In the genomic region with DNA sequence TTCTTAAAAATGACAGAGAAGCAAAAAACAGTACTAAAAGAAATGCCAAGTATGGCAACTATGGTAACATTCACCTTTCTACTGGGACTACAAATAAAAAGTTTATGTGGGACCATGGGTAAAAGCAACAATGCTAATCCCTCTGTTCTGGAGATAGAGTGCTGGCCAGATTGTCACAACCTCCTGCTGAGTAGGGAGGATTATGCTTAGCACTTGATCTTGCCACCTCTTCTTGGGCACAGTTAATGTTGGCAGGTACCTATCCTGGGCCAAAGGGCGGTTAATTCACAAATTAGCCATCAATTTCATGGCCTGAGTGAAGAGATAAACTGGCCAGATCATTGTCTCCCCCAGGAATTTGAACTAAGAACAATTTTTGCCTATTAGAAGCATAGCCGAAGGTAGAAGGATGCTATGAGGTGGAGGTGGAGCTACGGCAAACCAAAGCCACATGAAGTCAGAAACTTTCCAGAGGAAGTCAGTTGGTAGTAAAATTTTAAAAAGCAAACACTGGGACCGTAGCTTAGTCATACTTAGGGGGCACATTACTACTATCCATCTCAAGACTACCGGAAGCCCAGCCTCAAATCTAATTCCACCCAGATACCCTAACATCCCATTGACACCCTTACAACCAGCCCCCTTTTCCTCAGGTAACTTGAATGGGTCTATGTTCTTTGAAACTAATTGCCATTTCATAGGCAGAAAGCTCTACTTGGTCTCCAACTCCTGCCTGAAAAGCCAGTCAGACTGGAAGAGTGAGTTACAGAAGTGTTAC, we compare ENCODE assay signal across 8 cellular contexts. TPM values are rescaled to one million over a fixed set of nuclear protein-coding genes. Genes with fewer than 3 reads are reported as not detected.
DNase-seq lines count a peak whose midpoint lies in the region; ATAC-seq, FAIRE-seq and TF ChIP-seq lines count a peak whose summit lies in the region.

No MANE protein-coding gene starts in this region.

- H3K9me3 ChIP-seq in A549 (no peaks in the 10 kb centered on the region), endocrine pancreas (ENCODE audit: control insufficient read depth, low read length) (no peaks in the 10 kb centered on the region), testis (no peaks in the 10 kb centered on the region)

- 0 out of 3 replicates have a peak overlapping the region, but pooled peaks have one; percentile 0 for H3K4me3 ChIP-seq in A549
- H3K4me3 ChIP-seq in endocrine pancreas (ENCODE audit: control insufficient read depth, insufficient read depth, low read length) = peak overlapping the region; percentile 32
- H3K4me3 ChIP-seq in testis = no peak overlapping the region

- H3K27me3 ChIP-seq in endocrine pancreas (ENCODE audit: control insufficient read depth, insufficient read depth, low read length) = no peaks in the 10 kb centered on the region
- no peaks in the 10 kb centered on the region for H3K27me3 ChIP-seq in testis

- DNase-seq in A549 (ENCODE audit: low read depth in 1 of 2, low spot score in 1 of 2) (peak in 1 of 2 experiments; percentile 26), T-cell (peak in 23 of 34 experiments; percentile 9 to 41 (median 23)), testis (no peak), left cardiac atrium (no peak)
- peak; percentile 4 to 14 for DNase-seq in stimulated activated CD8-positive, alpha-beta memory T cell treated with anti-CD3 and anti-CD28 coated beads, Interleukin-15, amount 100 ng/mL, for 48 hours (ENCODE audit: low read depth in 2 of 2)

- peaks cover 57 to 61% (median 59%) of the 10 kb centered on the region in 3 donors for H3K4me1 Mint-ChIP-seq in T-cell

- no peak for FAIRE-seq in A549 (lab: Jason Lieb, UNC)

- H3K36me3 ChIP-seq in endocrine pancreas (ENCODE audit: control insufficient read depth, insufficient read depth, low read length) (no peaks in the 10 kb centered on the region), testis (ENCODE audit: low read depth, missing control alignments) (no peaks in the 10 kb centered on the region)

- H3K4me3 Mint-ChIP-seq in T-cell = peak overlapping the region; percentile 63 to 90 (median 87)

- intact Hi-C loops in testis (cut with DNase I; ENCODE audit: low total_unique reads) = no loop called here
- intact Hi-C loops in left cardiac atrium (cut with DNase I) = no loop called here

- peak overlapping the region; percentile 92 to 97 for H3K27ac Mint-ChIP-seq in T-cell

- no peak for TF ChIP-seq RAD21 in A549 (conservative IDR thresholded peaks at IDR 0.05 in 1 of 2, IDR thresholded peaks at IDR 0.05 in 1 of 2)

- CTCF ChIA-PET in A549 (lab: Yijun Ruan, JAX) = no interaction called here
- CTCF ChIA-PET in T-cell (lab: Charles Lee) = interaction anchor here (0.5 to 1.4 kb wide), 7 partner anchors 38 to 1594 kb away, joined by 3 to 6 read pairs (median 3); partner anchors contain the start of genes F5 (in 1 of the 2) and PRRC2C (in 1 of the 2)

- peak overlapping the region; percentile 76 for H3K4me2 ChIP-seq in A549

- H3K4me1 ChIP-seq in A549 (peaks cover 22% of the 10 kb centered on the region), endocrine pancreas (ENCODE audit: control insufficient read depth, insufficient read depth, low read length) (peaks cover 15% of the 10 kb centered on the region), testis (peaks cover 9% of the 10 kb centered on the region)

- no peaks in the 10 kb centered on the region for H3K9me3 Mint-ChIP-seq in T-cell

- no peak for TF ChIP-seq EP300 in A549 (IDR thresholded peaks at IDR 0.05)

- POLR2A ChIA-PET in A549 (lab: Yijun Ruan, JAX) = no interaction called here
- POLR2A ChIA-PET in T-cell (lab: Charles Lee) = interaction anchor here (0.6 to 0.8 kb wide), 2 partner anchors 18 to 185 kb away, joined by 3 to 5 read pairs; no protein-coding TSS in a partner anchor

- TF ChIP-seq POLR2A in A549 (IDR thresholded peaks at IDR 0.05; ENCODE audit: low read length) (no peak), testis (IDR thresholded peaks at IDR 0.05) (no peak)

- peaks cover 18% of the 10 kb centered on the region for H3K36me3 Mint-ChIP-seq in T-cell

- H3K9ac ChIP-seq in endocrine pancreas (ENCODE audit: control insufficient read depth, insufficient read depth, low read length) = no peak overlapping the region

- H3K27me3 Mint-ChIP-seq in T-cell = no peaks in the 10 kb centered on the region

- WGBS in A549 (ENCODE audit: missing lambda C conversion rate) = 33% methylated on average over 5 of the region's 5 CpGs
- 66 to 85% methylated on average over 5 of the region's 5 CpGs for WGBS in testis, 2 donors

- peak overlapping the region; percentile 13 to 64; a peak in 4 of 6 replicates for H3K27ac ChIP-seq in A549
- no peak overlapping the region for H3K27ac ChIP-seq in testis

- no peak for ATAC-seq in A549
- peak; percentile 24 for ATAC-seq in GM19452 (IDR thresholded peaks at IDR 0.05; ENCODE audit: unreplicated experiment)
- peak; percentile 11 to 18 (median 16) for ATAC-seq in T-cell (replicated peaks in 1 of 4)
- no peak for ATAC-seq in HG02571 (IDR thresholded peaks at IDR 0.05; ENCODE audit: unreplicated experiment)
- ATAC-seq in left cardiac atrium = no peak

- no peak for TF ChIP-seq CTCF in A549 (IDR thresholded peaks at IDR 0.05)
- no peak for TF ChIP-seq CTCF in testis (IDR thresholded peaks at IDR 0.05)

TF ChIP-seq in A549, 52 proteins besides CTCF, POLR2A, EP300 and RAD21:
- no peak for TF ChIP-seq RNF2 (IDR thresholded peaks at IDR 0.05; ENCODE audit: borderline replicate concordance, low read depth)
- no peak for TF ChIP-seq EHF (CRISPR knock-in tag; IDR thresholded peaks at IDR 0.05)
- no peak for TF ChIP-seq PHF8 (IDR thresholded peaks at IDR 0.05; ENCODE audit: borderline replicate concordance, low read depth)
- TF ChIP-seq BHLHE40 (IDR thresholded peaks at IDR 0.05; ENCODE audit: low read depth, low read length) = no peak
- no peak for TF ChIP-seq FOXS1 (CRISPR knock-in tag; IDR thresholded peaks at IDR 0.05)
- TF ChIP-seq ZC3H11A (IDR thresholded peaks at IDR 0.05) = no peak
- TF ChIP-seq NPAS2 (CRISPR knock-in tag; IDR thresholded peaks at IDR 0.05; ENCODE audit: borderline replicate concordance) = no peak
- TF ChIP-seq ZFP36 (IDR thresholded peaks at IDR 0.05; ENCODE audit: borderline replicate concordance, partially characterized antibody) = no peak

RNA-seq across cellular contexts. Expression of gene SCYL3, which starts 2.7 kb away (rescaled TPM):
- 7.3 and 8.1 TPM in 2 replicates for polyA plus RNA-seq in A549 (2011; rRNA removed)
- 1.9 TPM in 2 replicates for polyA plus RNA-seq in A549 (2012; cell fraction: cytosol; rRNA removed)
- 1.7 and 1.9 TPM in 2 replicates for polyA plus RNA-seq in A549 (2012; cell fraction: nucleus; rRNA removed)
- 2.6 to 3.5 TPM (median 3.2 TPM) in 3 replicates for polyA plus RNA-seq in A549 (2017; fragmentation: RNase III; extraction: RNeasy Plus Mini Kit Qiagen cat#74134 plus additional on column Dnase treatment)
- polyA minus RNA-seq in A549 (2011; rRNA and poly(A)+ RNA removed) = 8.5 and 9.3 TPM in 2 replicates
- 10 to 100 TPM; 10.5 to 20.8 (median 18.2) TPM for total RNA-seq in T-cell
- total RNA-seq in testis = 10 to 100 TPM; 15.8 to 16.3 TPM
- polyA plus RNA-seq in testis (ENCODE audit: insufficient read depth, low read depth, low replicate concordance) = 13.3 TPM
- total RNA-seq in left cardiac atrium = 1 to 10 TPM; 5.5 to 6.1 TPM

Comparison
In these comparisons a context has a peak if more than half of its experiments do, and no peak if none do; other contexts are left out.
1. ATAC-seq: peak in GM19452 (single experiment) and T-cell (4 of 4); none in A549 (0 of 2), HG02571 (single experiment) and left cardiac atrium (0 of 2).
2. DNase-seq: peak in T-cell (23 of 34) and stimulated activated CD8-positive, alpha-beta memory T cell treated with anti-CD3 and anti-CD28 coated beads, Interleukin-15, amount 100 ng/mL, for 48 hours (2 of 2); none in testis (single experiment) and left cardiac atrium (single experiment).
3. H3K27ac ChIP-seq: peak in A549 (2 of 2); none in testis (0 of 2).
4. H3K4me3 ChIP-seq: peak in A549 (single experiment) and endocrine pancreas (single experiment); none in testis (0 of 2).